In genomic region chr13:42486711-42487198, GRCh38 we compare ENCODE assay signal across 13 cellular contexts.
DNase-seq lines count a peak whose midpoint lies in the region; ATAC-seq, FAIRE-seq and TF ChIP-seq lines count a peak whose summit lies in the region.
"Had no signal": no experiment of that assay in that cellular context is flagged by ENCODE, and none has a peak within 500 bp of the region (broad histone marks: within the 10 kb centered on the region; RNA-seq: fewer than 3 reads in every experiment).

No MANE protein-coding gene starts in this region.

- 7 to 15% methylated on average over 3 of the region's 3 CpGs for WGBS in pancreas, 2 donors

- FAIRE-seq in pancreas (lab: Jason Lieb, UNC), result no peak

- H3K27me3 ChIP-seq in pancreas, result no peaks in the 10 kb centered on the region
- H3K27me3 ChIP-seq: esophagus muscularis mucosa had no signal

- intact Hi-C loops in pancreas (cut with DNase I), result no loop called here

- TF ChIP-seq CTCF in epithelial cell of esophagus (IDR thresholded peaks at IDR 0.05; ENCODE audit: insufficient read depth, low read depth, low read length, missing control alignments), result no peak
- TF ChIP-seq CTCF in pancreas (IDR thresholded peaks at IDR 0.05), result no peak

- H3K4me1 ChIP-seq in pancreas, result peaks cover 0 to 8% (median 0%) of the 10 kb centered on the region in 3 donors

- no peaks in the 10 kb centered on the region for H3K36me3 ChIP-seq in pancreas
- H3K36me3 ChIP-seq: esophagus muscularis mucosa had no signal

- no peaks in the 10 kb centered on the region for H3K9me3 ChIP-seq in pancreas
- H3K9me3 ChIP-seq: esophagus muscularis mucosa had no signal

- ATAC-seq in pancreas (peak in 3 of 4 donors; percentile 43 to 79 (median 58)), GM21367 (IDR thresholded peaks at IDR 0.05; ENCODE audit: unreplicated experiment) (no peak), HG03039 (IDR thresholded peaks at IDR 0.05; ENCODE audit: unreplicated experiment) (no peak)

- no peak overlapping the region for H3K27ac ChIP-seq in pancreas
- H3K27ac ChIP-seq: esophagus muscularis mucosa had no signal

- H3K4me3 ChIP-seq in epithelial cell of esophagus (ENCODE audit: low read length), result peak overlapping the region; percentile 32
- no peak overlapping the region for H3K4me3 ChIP-seq in pancreas
- H3K4me3 ChIP-seq: esophagus muscularis mucosa had no signal

- DNase-seq in ELR (ENCODE audit: low read depth) (peak; percentile 90), OCI-M1 (lab: John Stamatoyannopoulos, UW) (peak; percentile 82), epithelial cell of esophagus (ENCODE audit: low read depth) (peak; percentile 92), pancreas (no peak), RKO (ENCODE audit: low spot score) (no peak), NCI-H1048 (lab: John Stamatoyannopoulos, UW) (no peak)
- DNase-seq: activated effector memory CD4-positive, alpha-beta T cell treated with Interleukin-2 at 50 U/mL for 16 hours; midbrain; NCI-H524; stimulated activated CD4-positive, alpha-beta T cell treated with anti-CD3 and anti-CD28 coated beads, Interleukin-4, amount 100 ng/mL, for 24 hours had no signal

Comparison
In these comparisons a context has a peak if more than half of its experiments do, and no peak if none do; other contexts are left out.
1. DNase-seq: peak in ELR (single experiment), OCI-M1 (single experiment) and epithelial cell of esophagus (single experiment); none in pancreas (0 of 6), RKO (single experiment) and NCI-H1048 (single experiment).
2. ATAC-seq: peak in pancreas (3 of 4); none in GM21367 (single experiment) and HG03039 (single experiment).